2 cellular contexts compared by ENCODE assay signal in genomic region chr11:64888406-64888757, GRCh38.
A peak's percentile ranks its signal among the peaks of the same experiment; 100 is the strongest.
TF ChIP-seq lines count a peak whose summit lies in the region.

No MANE protein-coding gene starts in this region.

TF ChIP-seq in A549, 52 proteins besides CTCF, POLR2A, EP300 and RAD21:
- no peak for TF ChIP-seq CHD4 (IDR thresholded peaks at IDR 0.05; ENCODE audit: borderline replicate concordance)
- no peak for TF ChIP-seq KDM5A (IDR thresholded peaks at IDR 0.05)
- TF ChIP-seq SREBF2 (IDR thresholded peaks at IDR 0.05), result no peak
- no peak for TF ChIP-seq FOSB (CRISPR knock-in tag; IDR thresholded peaks at IDR 0.05)
- no peak for TF ChIP-seq HOXB5 (CRISPR knock-in tag; IDR thresholded peaks at IDR 0.05)
TF ChIP-seq in A549: peak in this region for 0.

TF ChIP-seq in K562, 482 proteins besides CTCF, POLR2A, EP300 and RAD21:
- TF ChIP-seq NR2C2 (CRISPR knock-in tag; IDR thresholded peaks at IDR 0.05), result no peak
- 0 out of 2 replicates have a peak, but pooled peaks have one; percentile 19 for TF ChIP-seq NR2C2 (tag; IDR thresholded peaks at IDR 0.05)
- TF ChIP-seq ZNF175 (CRISPR knock-in tag; IDR thresholded peaks at IDR 0.05; ENCODE audit: low read depth), result 0 out of 2 replicates have a peak, but pooled peaks have one; percentile 35
- no peak for TF ChIP-seq CREB1 (IDR thresholded peaks at IDR 0.05)
- TF ChIP-seq CREB1 (CRISPR knock-in tag; IDR thresholded peaks at IDR 0.05), result 0 out of 2 replicates have a peak, but pooled peaks have one; percentile 8
- no peak for TF ChIP-seq PHF20 (IDR thresholded peaks at IDR 0.05; ENCODE audit: partially characterized antibody)
- TF ChIP-seq SAP30 (IDR thresholded peaks at IDR 0.05; ENCODE audit: borderline replicate concordance, insufficient read depth, low read depth, low read length, poor library complexity, severe bottlenecking), result peak; percentile 1
- TF ChIP-seq, protein P1, sequence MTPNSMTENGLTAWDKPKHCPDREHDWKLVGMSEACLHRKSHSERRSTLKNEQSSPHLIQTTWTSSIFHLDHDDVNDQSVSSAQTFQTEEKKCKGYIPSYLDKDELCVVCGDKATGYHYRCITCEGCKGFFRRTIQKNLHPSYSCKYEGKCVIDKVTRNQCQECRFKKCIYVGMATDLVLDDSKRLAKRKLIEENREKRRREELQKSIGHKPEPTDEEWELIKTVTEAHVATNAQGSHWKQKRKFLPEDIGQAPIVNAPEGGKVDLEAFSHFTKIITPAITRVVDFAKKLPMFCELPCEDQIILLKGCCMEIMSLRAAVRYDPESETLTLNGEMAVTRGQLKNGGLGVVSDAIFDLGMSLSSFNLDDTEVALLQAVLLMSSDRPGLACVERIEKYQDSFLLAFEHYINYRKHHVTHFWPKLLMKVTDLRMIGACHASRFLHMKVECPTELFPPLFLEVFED (CRISPR knock-in tag; conservative IDR thresholded peaks at IDR 0.05), result no peak
- no peak for TF ChIP-seq ZNF347 (CRISPR knock-in tag; IDR thresholded peaks at IDR 0.05; ENCODE audit: low read depth)
- TF ChIP-seq NR1H2 (CRISPR knock-in tag; IDR thresholded peaks at IDR 0.05), result peak; percentile 33; the same call in 1 of the 2 replicates
- TF ChIP-seq SREBF2 (CRISPR knock-in tag; IDR thresholded peaks at IDR 0.05), result 0 out of 2 replicates have a peak, but pooled peaks have one; percentile 17
